ENCODE assay signal across 21 cellular contexts in the genomic region with DNA sequence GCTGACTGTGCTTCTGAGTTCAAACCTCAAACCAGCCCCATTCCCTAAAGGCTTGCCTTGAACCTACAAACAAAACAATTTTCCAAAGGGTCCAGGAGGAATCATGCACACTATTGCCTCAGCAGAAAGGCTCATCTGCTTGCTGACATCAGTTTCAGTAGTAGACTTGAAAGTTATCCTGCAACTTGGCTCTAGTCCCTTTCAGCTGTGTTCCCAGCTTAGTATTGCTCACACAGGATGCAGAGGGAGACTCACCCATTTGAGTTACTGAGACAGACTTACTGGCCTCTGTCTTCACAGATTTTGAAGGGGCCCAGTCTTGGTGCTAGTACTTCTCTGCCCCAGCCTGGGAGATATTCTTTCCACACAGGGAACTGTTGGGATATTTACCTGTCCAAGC. TPM values are rescaled to one million over a fixed set of nuclear protein-coding genes. Genes with fewer than 3 reads are reported as not detected.
A peak's percentile ranks its signal among the peaks of the same experiment; 100 is the strongest.
DNase-seq lines count a peak whose midpoint lies in the region; ATAC-seq and TF ChIP-seq lines count a peak whose summit lies in the region.
"Had no signal": no experiment of that assay in that cellular context is flagged by ENCODE, and none has a peak within 500 bp of the region (broad histone marks: within the 10 kb centered on the region; RNA-seq: fewer than 3 reads in every experiment).

No MANE protein-coding gene starts in this region.

- intact Hi-C loops in left ventricle myocardium inferior (cut with micrococcal nuclease) = no loop called here

- H4K20me1 ChIP-seq in DOHH2 (ENCODE audit: control insufficient read depth, insufficient read depth, low read depth, low read length) (no peaks in the 10 kb centered on the region), GM23248 (ENCODE audit: insufficient read depth) (no peaks in the 10 kb centered on the region)

- TF ChIP-seq CTCF in DOHH2 (IDR thresholded peaks at IDR 0.05; ENCODE audit: low read depth, low read length, poor library complexity, severe bottlenecking) (no peak), astrocyte of the spinal cord (IDR thresholded peaks at IDR 0.05; ENCODE audit: low read depth, low read length) (no peak), left ventricle myocardium inferior (IDR thresholded peaks at IDR 0.05; ENCODE audit: borderline replicate concordance) (no peak)

- H3K4me3 ChIP-seq in DOHH2 (ENCODE audit: low read length) (peak overlapping the region; percentile 25), GM23248 (0 out of 2 replicates have a peak overlapping the region, but pooled peaks have one; percentile 18), astrocyte of the spinal cord (ENCODE audit: low read depth, low read length) (no peak overlapping the region), left ventricle myocardium inferior (no peak overlapping the region)
- H3K4me3 ChIP-seq: HAP-1, lower lobe of right lung, skin epidermis, suprapubic skin had no signal

- H3K9me2 ChIP-seq in DOHH2 (replicated peaks; ENCODE audit: control insufficient read depth, low read length) (no peaks in the 10 kb centered on the region), GM23248 (ENCODE audit: insufficient read depth) (no peaks in the 10 kb centered on the region)

- peak; percentile 91 for DNase-seq in GM23248
- peak; percentile 63 for DNase-seq in astrocyte of the spinal cord (ENCODE audit: low read depth, low spot score)
- peak; percentile 29 for DNase-seq in hepatic stellate cell (ENCODE audit: low spot score)
- no peak for DNase-seq in left ventricle myocardium inferior
- DNase-seq in NCI-H774 (lab: John Stamatoyannopoulos, UW) = no peak
- DNase-seq in NK-92 (lab: John Stamatoyannopoulos, UW; ENCODE audit: unreplicated experiment) = no peak
- DNase-seq: Calu3; cerebellar nuclear complex; GF-D8; lower lobe of right lung; NCI-H1436; NK-92 treated with Interleukin-12 subunit alpha and Interleukin-12 subunit beta, amount 100 ng/mL, for 24 hours; stimulated activated CD4-positive, alpha-beta T cell treated with anti-CD3 and anti-CD28 coated beads, Interleukin-4, amount 100 ng/mL, for 24 hours had no signal

- ATAC-seq in GM21381 (IDR thresholded peaks at IDR 0.05; ENCODE audit: unreplicated experiment) = no peak
- ATAC-seq: lower lobe of right lung, Right ventricle myocardium inferior, WTC11 had no signal

- no peaks in the 10 kb centered on the region for H3K27me3 ChIP-seq in DOHH2 (ENCODE audit: control insufficient read depth, low read length)
- H3K27me3 ChIP-seq in GM23248 (replicated peaks; ENCODE audit: insufficient read depth) = no peaks in the 10 kb centered on the region
- peaks cover 24% of the 10 kb centered on the region for H3K27me3 ChIP-seq in left ventricle myocardium inferior (ENCODE audit: low read depth)
- H3K27me3 ChIP-seq: suprapubic skin had no signal

- H3F3A ChIP-seq in DOHH2 (ENCODE audit: control insufficient read depth, insufficient read depth) (peaks cover 11% of the 10 kb centered on the region), GM23248 (ENCODE audit: insufficient read depth) (peaks cover 22% of the 10 kb centered on the region)

- no peaks in the 10 kb centered on the region for H3K79me2 ChIP-seq in DOHH2 (ENCODE audit: control insufficient read depth, low read length)
- no peaks in the 10 kb centered on the region for H3K79me2 ChIP-seq in GM23248 (ENCODE audit: insufficient read depth)
- H3K79me2 ChIP-seq: parathyroid adenoma had no signal

- H3K9me3 ChIP-seq in DOHH2 (ENCODE audit: control insufficient read depth, insufficient read depth, low read length) (peaks cover 56% of the 10 kb centered on the region), GM23248 (ENCODE audit: low read depth) (peaks cover 7% of the 10 kb centered on the region), left ventricle myocardium inferior (replicated peaks) (peaks cover 32% of the 10 kb centered on the region)

- H3K36me3 ChIP-seq in DOHH2 (ENCODE audit: control insufficient read depth, low read length) (peaks cover 59% of the 10 kb centered on the region), GM23248 (ENCODE audit: low read depth) (no peaks in the 10 kb centered on the region), left ventricle myocardium inferior (no peaks in the 10 kb centered on the region)
- H3K36me3 ChIP-seq: HAP-1, lower lobe of right lung, suprapubic skin had no signal

- H3K27ac ChIP-seq in DOHH2 (ENCODE audit: low read depth, low read length) (peak overlapping the region; percentile 88), GM23248 (peak overlapping the region; percentile 83), left ventricle myocardium inferior (replicated peaks) (no peak overlapping the region)
- H3K27ac ChIP-seq: lower lobe of right lung, parathyroid adenoma, skin epidermis, suprapubic skin had no signal

- H3K9ac ChIP-seq in GM23248 = peak overlapping the region; percentile 62
- H3K9ac ChIP-seq: parathyroid adenoma had no signal

- peak overlapping the region; percentile 45 for H3K4me2 ChIP-seq in DOHH2 (ENCODE audit: low read length)
- peak overlapping the region; percentile 49 for H3K4me2 ChIP-seq in GM23248 (ENCODE audit: unreplicated experiment)

- in situ Hi-C loops in GM23248 (cut with MboI) = no loop called here
- in situ Hi-C loops in astrocyte of the spinal cord (cut with HindIII; ENCODE audit: low sequenced_read_pairs) = no loop called here

- peak overlapping the region; percentile 75 for H2AFZ ChIP-seq in GM23248
- H2AFZ ChIP-seq: parathyroid adenoma had no signal

- H3K4me1 ChIP-seq in DOHH2 (ENCODE audit: control insufficient read depth, low read length) (peaks cover 58% of the 10 kb centered on the region), GM23248 (ENCODE audit: insufficient read depth) (peaks cover 17% of the 10 kb centered on the region), left ventricle myocardium inferior (no peaks in the 10 kb centered on the region)
- H3K4me1 ChIP-seq: HAP-1, lower lobe of right lung, parathyroid adenoma, suprapubic skin had no signal

RNA-seq across cellular contexts. Expression of a gene that starts 38.5 kb away (rescaled TPM):
- total RNA-seq in GM23248 (2014; rRNA removed; shearing (Covaris generic)) = 9.0 and 14.0 TPM in 2 replicates
- polyA plus RNA-seq in GM23248 (2016; fragmentation: Nextera tagmentation; extraction: Ambion mirVana) = 13.4 and 14.0 TPM in 2 replicates
- 18.8 TPM for total RNA-seq in left ventricle myocardium inferior

Comparison
In these comparisons a context has a peak if more than half of its experiments do, and no peak if none do; other contexts are left out.
1. H3K4me3 ChIP-seq: peak in DOHH2 (single experiment) and GM23248 (single experiment); none in astrocyte of the spinal cord (single experiment) and left ventricle myocardium inferior (single experiment).
2. DNase-seq: peak in GM23248 (single experiment), astrocyte of the spinal cord (single experiment) and hepatic stellate cell (single experiment); none in left ventricle myocardium inferior (single experiment), NCI-H774 (single experiment) and NK-92 (single experiment).